Comparison of ENCODE assay signal across 8 cellular contexts in genomic region chr12:80936353-80936641, GRCh38. TPM values are rescaled to one million over a fixed set of nuclear protein-coding genes. Genes with fewer than 3 reads are reported as not detected.
DNase-seq lines count a peak whose midpoint lies in the region; ATAC-seq, FAIRE-seq and TF ChIP-seq lines count a peak whose summit lies in the region.

No MANE protein-coding gene starts in this region.

- no peak for TF ChIP-seq EP300 in SK-N-SH (IDR thresholded peaks at IDR 0.05; ENCODE audit: borderline replicate concordance in 1 of 2, low read depth in 1 of 2, low read length in 1 of 2)

- TF ChIP-seq RAD21 in SK-N-SH (IDR thresholded peaks at IDR 0.05; ENCODE audit: low read length): no peak

- H3K36me3 ChIP-seq in SK-N-SH (replicated peaks in 1 of 2; ENCODE audit: control insufficient read depth in 1 of 2, insufficient read depth in 2 of 2, low read length in 1 of 2) (no peaks in the 10 kb centered on the region), iPS DF 6.9 (ENCODE audit: control insufficient read depth, insufficient read depth, low read length) (no peaks in the 10 kb centered on the region), subcutaneous abdominal adipose tissue (ENCODE audit: control insufficient read depth in 5 of 5, insufficient read depth in 5 of 5, low read length in 5 of 5) (no peaks in the 10 kb centered on the region)

- peak overlapping the region; percentile 83 for H3K4me2 ChIP-seq in SK-N-SH

- H3K9me2 ChIP-seq in SK-N-SH: no peaks in the 10 kb centered on the region

- no peak for FAIRE-seq in RCC 7860 (lab: Jason Lieb, UNC)

- no peaks in the 10 kb centered on the region; the same call in 1 of the 2 replicates for H3K79me2 ChIP-seq in SK-N-SH (ENCODE audit: insufficient read depth)

- H3K4me3 ChIP-seq in SK-N-SH (ENCODE audit: low read depth in 2 of 2, low read length in 1 of 2) (peak overlapping the region in 1 of 2 experiments; percentile 52; a peak in 3 of 4 replicates), iPS DF 6.9 (ENCODE audit: low read length) (peak overlapping the region; percentile 95), subcutaneous abdominal adipose tissue (ENCODE audit: low read depth in 1 of 5, low read length in 5 of 5) (peak overlapping the region; percentile 76 to 86 (median 83))

- POLR2A ChIA-PET in SK-N-SH (lab: Yijun Ruan, JAX): no interaction called here

- no peak for ATAC-seq in SK-N-SH treated with all-trans-retinoic acid at 6 μM for 48 hours
- ATAC-seq in HG03095 (IDR thresholded peaks at IDR 0.05; ENCODE audit: unreplicated experiment): no peak
- ATAC-seq in HG03354 (IDR thresholded peaks at IDR 0.05; ENCODE audit: poor library complexity, severe bottlenecking, unreplicated experiment): no peak

- 1% methylated on average over 10 of the region's 11 CpGs for WGBS in SK-N-SH (ENCODE audit: low lambda C conversion rate)
- WGBS in iPS DF 6.9 (ENCODE audit: insufficient coverage, insufficient read length): no CpG with 5 or more reads among the region's 11 CpGs

- H3K27ac ChIP-seq in SK-N-SH (ENCODE audit: low read depth in 2 of 2, low read length in 1 of 2): no peak overlapping the region
- peak overlapping the region; percentile 75 for H3K27ac ChIP-seq in VCaP
- no peak overlapping the region for H3K27ac ChIP-seq in iPS DF 6.9 (ENCODE audit: low read length)
- peak overlapping the region; percentile 54 for H3K27ac ChIP-seq in subcutaneous abdominal adipose tissue (ENCODE audit: low read depth, low read length)

- TF ChIP-seq CTCF in SK-N-SH (IDR thresholded peaks at IDR 0.05) (no peak), VCaP (conservative IDR thresholded peaks at IDR 0.05) (no peak)

- no peaks in the 10 kb centered on the region for H3K9me3 ChIP-seq in SK-N-SH
- no peaks in the 10 kb centered on the region for H3K9me3 ChIP-seq in iPS DF 6.9 (ENCODE audit: control insufficient read depth, insufficient read depth, low read length)
- H3K9me3 ChIP-seq in subcutaneous abdominal adipose tissue (ENCODE audit: control insufficient read depth in 5 of 5, low read length in 5 of 5): no peaks in the 10 kb centered on the region

- no peak overlapping the region for H2AFZ ChIP-seq in SK-N-SH (ENCODE audit: low read depth)

- CTCF ChIA-PET in SK-N-SH (lab: Yijun Ruan, JAX): no interaction called here

- H3K9ac ChIP-seq in SK-N-SH: no peak overlapping the region
- peak overlapping the region in 4 of 5 donors; percentile 53 to 76 (median 62) for H3K9ac ChIP-seq in subcutaneous abdominal adipose tissue (ENCODE audit: low read length in 5 of 5)

- H3K27me3 ChIP-seq in SK-N-SH (ENCODE audit: insufficient read depth): peaks cover 53% of the 10 kb centered on the region
- H3K27me3 ChIP-seq in iPS DF 6.9 (ENCODE audit: control insufficient read depth, insufficient read depth, low read length): no peaks in the 10 kb centered on the region
- peaks cover 0 to 3% (median 0%) of the 10 kb centered on the region in 5 donors for H3K27me3 ChIP-seq in subcutaneous abdominal adipose tissue (ENCODE audit: control insufficient read depth in 5 of 5, insufficient read depth in 4 of 5, low read length in 5 of 5)

- H4K20me1 ChIP-seq in SK-N-SH (ENCODE audit: insufficient read depth): no peaks in the 10 kb centered on the region

- DNase-seq in SK-N-SH: no peak
- no peak for DNase-seq in iPS DF 6.9 (ENCODE audit: low read depth, low spot score)
- DNase-seq in RCC 7860 (ENCODE audit: low spot score): no peak

- H3K4me1 ChIP-seq in SK-N-SH (ENCODE audit: control insufficient read depth in 1 of 2, insufficient read depth in 2 of 2, low read depth in 1 of 2, low read length in 1 of 2): no peaks in the 10 kb centered on the region; a peak in 1 of 4 replicates
- H3K4me1 ChIP-seq in iPS DF 6.9 (ENCODE audit: control insufficient read depth, insufficient read depth, low read length): no peaks in the 10 kb centered on the region; the same call in 1 of the 2 replicates
- peaks cover 0 to 18% (median 11%) of the 10 kb centered on the region in 5 donors for H3K4me1 ChIP-seq in subcutaneous abdominal adipose tissue (ENCODE audit: control insufficient read depth in 5 of 5, insufficient read depth in 5 of 5, low read length in 5 of 5)

- no peaks in the 10 kb centered on the region for H3F3A ChIP-seq in SK-N-SH (replicated peaks; ENCODE audit: insufficient read depth)

TF ChIP-seq in SK-N-SH, 30 proteins besides CTCF, POLR2A, EP300 and RAD21 (continues in another document):
- TF ChIP-seq MXI1 (IDR thresholded peaks at IDR 0.05; ENCODE audit: low read depth, low read length) (no peak), REST (IDR thresholded peaks at IDR 0.05; ENCODE audit: low read depth, low read length) (no peak), FOXM1 (IDR thresholded peaks at IDR 0.05; ENCODE audit: low read depth) (no peak), NFIC (IDR thresholded peaks at IDR 0.05; ENCODE audit: borderline replicate concordance) (no peak), PBX3 (IDR thresholded peaks at IDR 0.05) (no peak)

TF ChIP-seq in SK-N-SH treated with all-trans-retinoic acid at 6 μM for 48 hours, 23 proteins besides CTCF, POLR2A, EP300 and RAD21:
- no peak for TF ChIP-seq SNAI2 (CRISPR knock-in tag; IDR thresholded peaks at IDR 0.05)
- no peak for TF ChIP-seq OSR1 (CRISPR knock-in tag; IDR thresholded peaks at IDR 0.05)
- no peak for TF ChIP-seq CSRNP3 (CRISPR knock-in tag; IDR thresholded peaks at IDR 0.05)
- TF ChIP-seq TCF4 (CRISPR knock-in tag; IDR thresholded peaks at IDR 0.05; ENCODE audit: borderline replicate concordance): no peak
- no peak for TF ChIP-seq RARB (CRISPR knock-in tag; IDR thresholded peaks at IDR 0.05)
- no peak for TF ChIP-seq ZFP30 (CRISPR knock-in tag; IDR thresholded peaks at IDR 0.05)
- no peak for TF ChIP-seq ZC3H10 (CRISPR knock-in tag; IDR thresholded peaks at IDR 0.05)
- no peak for TF ChIP-seq ZNF8 (CRISPR knock-in tag; IDR thresholded peaks at IDR 0.05)

RNA-seq across cellular contexts. Expression of gene LIN7A, which starts 1.4 kb away (rescaled TPM):
- polyA plus RNA-seq in SK-N-SH (2012; rRNA removed): not detected in 2 replicates
- not detected in 2 replicates for polyA plus RNA-seq in SK-N-SH (2012; cell fraction: cytosol; rRNA removed)
- not detected in 2 replicates for polyA plus RNA-seq in SK-N-SH (2012; cell fraction: nucleus; rRNA removed)

Comparison
In these comparisons a context has a peak if more than half of its experiments do, and no peak if none do; other contexts are left out.
1. H3K27ac ChIP-seq: peak in VCaP (single experiment) and subcutaneous abdominal adipose tissue (single experiment); none in SK-N-SH (0 of 2) and iPS DF 6.9 (single experiment).